ENCODE assay signal across 9 cellular contexts in genomic region chr1:25744140-25744581, GRCh38. TPM values are rescaled to one million over a fixed set of nuclear protein-coding genes. Genes with fewer than 3 reads are reported as not detected.
A peak's percentile ranks its signal among the peaks of the same experiment; 100 is the strongest.
DNase-seq lines count a peak whose midpoint lies in the region; ATAC-seq and TF ChIP-seq lines count a peak whose summit lies in the region.
"Had no signal": no experiment of that assay in that cellular context is flagged by ENCODE, and none has a peak within 500 bp of the region (broad histone marks: within the 10 kb centered on the region; RNA-seq: fewer than 3 reads in every experiment).

No MANE protein-coding gene starts in this region.

- H3K36me3 ChIP-seq in cardiac muscle cell (no peaks in the 10 kb centered on the region), psoas muscle (ENCODE audit: insufficient read depth in 1 of 2, low read depth in 1 of 2) (no peaks in the 10 kb centered on the region)

- H3K27me3 Mint-ChIP-seq in activated naive CD4-positive, alpha-beta T cell treated with anti-CD3 and anti-CD28 coated beads, Interleukin-2, amount 50 U/mL, for 24 hours, result no peaks in the 10 kb centered on the region
- H3K27me3 Mint-ChIP-seq: stimulated activated naive CD8-positive, alpha-beta T cell treated with anti-CD3 and anti-CD28 coated beads, Interleukin-15, Interleukin-2, amounts not matched to agents 100 ng/mL and 50 ng/mL, for 24 hours had no signal

- H3K36me3 Mint-ChIP-seq in activated naive CD4-positive, alpha-beta T cell treated with anti-CD3 and anti-CD28 coated beads, Interleukin-2, amount 50 U/mL, for 24 hours, result peaks cover 7% of the 10 kb centered on the region

- no peaks in the 10 kb centered on the region for H3K9me3 ChIP-seq in cardiac muscle cell (ENCODE audit: low read depth)
- no peaks in the 10 kb centered on the region for H3K9me3 ChIP-seq in psoas muscle

- no peak for DNase-seq in activated naive CD4-positive, alpha-beta T cell treated with Interleukin-2 at 50 U/mL for 16 hours
- DNase-seq in cardiac muscle cell (ENCODE audit: low read depth in 1 of 2, low spot score in 1 of 2) (peak; percentile 62 to 82), psoas muscle (peak; percentile 71 to 83), Kasumi-1 (lab: John Stamatoyannopoulos, UW) (no peak)
- no peak for DNase-seq in effector CD4-positive, alpha-beta T cell

- no peaks in the 10 kb centered on the region for H3K27me3 ChIP-seq in cardiac muscle cell
- no peaks in the 10 kb centered on the region for H3K27me3 ChIP-seq in psoas muscle (ENCODE audit: insufficient read depth in 3 of 3, low read length in 2 of 3)

- H3K4me1 Mint-ChIP-seq in activated naive CD4-positive, alpha-beta T cell treated with anti-CD3 and anti-CD28 coated beads, Interleukin-2, amount 50 U/mL, for 24 hours, result peaks cover 63% of the 10 kb centered on the region

- ATAC-seq in psoas muscle (peak; percentile 83 to 87 (median 86)), HG03025 (IDR thresholded peaks at IDR 0.05; ENCODE audit: low FRiP score, unreplicated experiment) (no peak)

- 5 to 12% (median 10%) methylated on average over 8 of the region's 8 CpGs for WGBS in psoas muscle, 3 donors

- H3K4me3 ChIP-seq in cardiac muscle cell, result no peak overlapping the region
- peak overlapping the region; percentile 24 for H3K4me3 ChIP-seq in psoas muscle

- H3K9me3 Mint-ChIP-seq in activated naive CD4-positive, alpha-beta T cell treated with anti-CD3 and anti-CD28 coated beads, Interleukin-2, amount 50 U/mL, for 24 hours, result no peaks in the 10 kb centered on the region
- H3K9me3 Mint-ChIP-seq: stimulated activated naive CD8-positive, alpha-beta T cell treated with anti-CD3 and anti-CD28 coated beads, Interleukin-15, Interleukin-2, amounts not matched to agents 100 ng/mL and 50 ng/mL, for 24 hours had no signal

- H3K4me3 Mint-ChIP-seq in activated naive CD4-positive, alpha-beta T cell treated with anti-CD3 and anti-CD28 coated beads, Interleukin-2, amount 50 U/mL, for 24 hours, result no peak overlapping the region
- H3K4me3 Mint-ChIP-seq: stimulated activated naive CD8-positive, alpha-beta T cell treated with anti-CD3 and anti-CD28 coated beads, Interleukin-15, Interleukin-2, amounts not matched to agents 100 ng/mL and 50 ng/mL, for 24 hours had no signal

- peak overlapping the region; percentile 80 for H3K27ac ChIP-seq in VCaP
- H3K27ac ChIP-seq in cardiac muscle cell, result peak overlapping the region; percentile 47
- H3K27ac ChIP-seq in psoas muscle, result peak overlapping the region; percentile 93

- TF ChIP-seq CTCF in VCaP (conservative IDR thresholded peaks at IDR 0.05) (peak; percentile 65), cardiac muscle cell (IDR thresholded peaks at IDR 0.05; ENCODE audit: low read depth, low read length) (peak; percentile 63), psoas muscle (IDR thresholded peaks at IDR 0.05) (peak; percentile 50)

- intact Hi-C loops in psoas muscle (cut with DNase I), result loop anchor here (5.0 kb wide), 3 partner anchors 47 to 127 kb away; partner anchors contain the start of gene MAN1C1 (in 1 of the 2)

- H3K4me1 ChIP-seq in cardiac muscle cell (ENCODE audit: low read depth) (peaks cover 33% of the 10 kb centered on the region), psoas muscle (peaks cover 22% of the 10 kb centered on the region)

- H3K27ac Mint-ChIP-seq in activated naive CD4-positive, alpha-beta T cell treated with anti-CD3 and anti-CD28 coated beads, Interleukin-2, amount 50 U/mL, for 24 hours, result peak overlapping the region; percentile 60
- H3K27ac Mint-ChIP-seq: stimulated activated naive CD8-positive, alpha-beta T cell treated with anti-CD3 and anti-CD28 coated beads, Interleukin-15, Interleukin-2, amounts not matched to agents 100 ng/mL and 50 ng/mL, for 24 hours had no signal

RNA-seq across cellular contexts. Expression of gene SELENON, which starts 55.8 kb away (rescaled TPM):
- 97.3 and 123 TPM in 2 replicates for total RNA-seq in cardiac muscle cell
- 111 and 130 TPM in 2 replicates for polyA plus RNA-seq in cardiac muscle cell
- total RNA-seq in psoas muscle, result 100 to 1,000 TPM in 1 of 4 donors, 10 to 100 TPM in 3; 37.8 to 104 (median 56.1) TPM
- 10 to 100 TPM; 25.3 to 39.3 (median 29.0) TPM for polyA plus RNA-seq in psoas muscle

Comparison
In these comparisons a context has a peak if more than half of its experiments do, and no peak if none do; other contexts are left out.
1. DNase-seq: peak in cardiac muscle cell (2 of 2) and psoas muscle (2 of 2); none in activated naive CD4-positive, alpha-beta T cell treated with Interleukin-2 at 50 U/mL for 16 hours (single experiment), Kasumi-1 (0 of 2) and effector CD4-positive, alpha-beta T cell (single experiment).
2. Peak in every context shown above with its lines, with median percentiles within 50 percentile points of each other: H3K27ac ChIP-seq and CTCF ChIP-seq.